In the genomic region with DNA sequence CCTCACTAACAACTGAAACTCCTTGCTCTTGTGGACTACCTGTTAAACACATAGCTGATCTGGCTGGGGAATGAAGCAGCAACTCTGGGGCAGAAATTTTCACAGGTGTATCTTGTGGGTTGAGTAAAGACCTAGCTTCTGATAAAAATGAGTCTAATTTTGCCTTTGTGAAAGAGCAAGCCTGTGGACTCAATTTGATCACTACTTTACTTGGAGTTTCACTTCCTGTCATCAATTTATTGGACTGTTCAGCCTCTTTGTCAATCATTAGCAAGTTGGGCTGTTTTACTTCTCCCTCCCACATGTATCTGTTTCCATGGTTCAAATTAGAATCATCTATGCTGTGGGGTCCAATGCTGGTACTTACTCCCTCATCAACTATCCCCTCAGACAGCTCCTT, we compare ENCODE assay signal across 1 cellular context.
TF ChIP-seq lines count a peak whose summit lies in the region.

No MANE protein-coding gene starts in this region.

TF ChIP-seq in K562, 482 proteins besides CTCF, POLR2A, EP300 and RAD21 (continued from another document):
- TF ChIP-seq ZNF318 (IDR thresholded peaks at IDR 0.05; ENCODE audit: borderline replicate concordance in 1 of 2, low read depth in 1 of 2) (no peak), TARDBP (IDR thresholded peaks at IDR 0.05) (no peak), POLR3G (IDR thresholded peaks at IDR 0.05; ENCODE audit: extremely low read depth, insufficient read length, insufficient replicate concordance) (no peak), PTTG1 (tag; IDR thresholded peaks at IDR 0.05; ENCODE audit: low read depth) (no peak), NELFE (IDR thresholded peaks at IDR 0.05; ENCODE audit: insufficient read depth, insufficient read length) (no peak)
- TF ChIP-seq, protein P1, sequence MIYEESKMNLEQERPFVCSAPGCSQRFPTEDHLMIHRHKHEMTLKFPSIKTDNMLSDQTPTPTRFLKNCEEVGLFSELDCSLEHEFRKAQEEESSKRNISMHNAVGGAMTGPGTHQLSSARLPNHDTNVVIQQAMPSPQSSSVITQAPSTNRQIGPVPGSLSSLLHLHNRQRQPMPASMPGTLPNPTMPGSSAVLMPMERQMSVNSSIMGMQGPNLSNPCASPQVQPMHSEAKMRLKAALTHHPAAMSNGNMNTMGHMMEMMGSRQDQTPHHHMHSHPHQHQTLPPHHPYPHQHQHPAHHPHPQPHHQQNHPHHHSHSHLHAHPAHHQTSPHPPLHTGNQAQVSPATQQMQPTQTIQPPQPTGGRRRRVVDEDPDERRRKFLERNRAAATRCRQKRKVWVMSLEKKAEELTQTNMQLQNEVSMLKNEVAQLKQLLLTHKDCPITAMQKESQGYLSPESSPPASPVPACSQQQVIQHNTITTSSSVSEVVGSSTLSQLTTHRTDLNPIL (CRISPR knock-in tag; IDR thresholded peaks at IDR 0.05): no peak
- TF ChIP-seq, protein P2, sequence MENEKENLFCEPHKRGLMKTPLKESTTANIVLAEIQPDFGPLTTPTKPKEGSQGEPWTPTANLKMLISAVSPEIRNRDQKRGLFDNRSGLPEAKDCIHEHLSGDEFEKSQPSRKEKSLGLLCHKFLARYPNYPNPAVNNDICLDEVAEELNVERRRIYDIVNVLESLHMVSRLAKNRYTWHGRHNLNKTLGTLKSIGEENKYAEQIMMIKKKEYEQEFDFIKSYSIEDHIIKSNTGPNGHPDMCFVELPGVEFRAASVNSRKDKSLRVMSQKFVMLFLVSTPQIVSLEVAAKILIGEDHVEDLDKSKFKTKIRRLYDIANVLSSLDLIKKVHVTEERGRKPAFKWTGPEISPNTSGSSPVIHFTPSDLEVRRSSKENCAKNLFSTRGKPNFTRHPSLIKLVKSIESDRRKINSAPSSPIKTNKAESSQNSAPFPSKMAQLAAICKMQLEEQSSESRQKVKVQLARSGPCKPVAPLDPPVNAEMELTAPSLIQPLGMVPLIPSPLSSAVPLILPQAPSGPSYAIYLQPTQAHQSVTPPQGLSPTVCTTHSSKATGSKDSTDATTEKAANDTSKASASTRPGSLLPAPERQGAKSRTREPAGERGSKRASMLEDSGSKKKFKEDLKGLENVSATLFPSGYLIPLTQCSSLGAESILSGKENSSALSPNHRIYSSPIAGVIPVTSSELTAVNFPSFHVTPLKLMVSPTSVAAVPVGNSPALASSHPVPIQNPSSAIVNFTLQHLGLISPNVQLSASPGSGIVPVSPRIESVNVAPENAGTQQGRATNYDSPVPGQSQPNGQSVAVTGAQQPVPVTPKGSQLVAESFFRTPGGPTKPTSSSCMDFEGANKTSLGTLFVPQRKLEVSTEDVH (IDR thresholded peaks at IDR 0.05; ENCODE audit: low read depth, partially characterized antibody): no peak
- TF ChIP-seq, protein P3, sequence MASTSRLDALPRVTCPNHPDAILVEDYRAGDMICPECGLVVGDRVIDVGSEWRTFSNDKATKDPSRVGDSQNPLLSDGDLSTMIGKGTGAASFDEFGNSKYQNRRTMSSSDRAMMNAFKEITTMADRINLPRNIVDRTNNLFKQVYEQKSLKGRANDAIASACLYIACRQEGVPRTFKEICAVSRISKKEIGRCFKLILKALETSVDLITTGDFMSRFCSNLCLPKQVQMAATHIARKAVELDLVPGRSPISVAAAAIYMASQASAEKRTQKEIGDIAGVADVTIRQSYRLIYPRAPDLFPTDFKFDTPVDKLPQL (IDR thresholded peaks at IDR 0.05; ENCODE audit: extremely low read depth, insufficient read length): no peak
